10 cellular contexts compared by ENCODE assay signal in genomic region chr19:48867922-48868195, GRCh38. TPM values are rescaled to one million over a fixed set of nuclear protein-coding genes. Genes with fewer than 3 reads are reported as not detected.
DNase-seq lines count a peak whose midpoint lies in the region; ATAC-seq, FAIRE-seq and TF ChIP-seq lines count a peak whose summit lies in the region.
"Had no signal": no experiment of that assay in that cellular context is flagged by ENCODE, and none has a peak within 500 bp of the region (broad histone marks: within the 10 kb centered on the region; RNA-seq: fewer than 3 reads in every experiment).

No MANE protein-coding gene starts in this region.

- peak overlapping the region; percentile 68 for H3K27ac ChIP-seq in GM23248
- peak overlapping the region; percentile 71 to 83 for H3K27ac ChIP-seq in kidney (ENCODE audit: low read depth in 2 of 2, low read length in 2 of 2)
- H3K27ac ChIP-seq in small intestine (ENCODE audit: low read depth in 1 of 2, low read length in 1 of 2): peak overlapping the region in 1 of 2 donors; percentile 78
- H3K27ac ChIP-seq: VCaP had no signal

- H3K4me3 ChIP-seq in GM23248 (peak overlapping the region; percentile 69), astrocyte of the spinal cord (ENCODE audit: low read depth, low read length) (peak overlapping the region; percentile 37), kidney (ENCODE audit: low read length in 2 of 2) (peak overlapping the region; percentile 51 to 56), small intestine (ENCODE audit: low read depth in 1 of 2, low read length in 2 of 2) (no peak overlapping the region)

- no peak for TF ChIP-seq CTCF in astrocyte of the spinal cord (IDR thresholded peaks at IDR 0.05; ENCODE audit: low read depth, low read length)
- TF ChIP-seq CTCF in kidney (IDR thresholded peaks at IDR 0.05; ENCODE audit: borderline replicate concordance, extremely low read depth, insufficient read depth): no peak

- H3K36me3 ChIP-seq in GM23248 (ENCODE audit: low read depth) (no peaks in the 10 kb centered on the region), kidney (ENCODE audit: control insufficient read depth in 1 of 2, insufficient read depth in 2 of 2, low read length in 2 of 2) (no peaks in the 10 kb centered on the region), small intestine (ENCODE audit: control insufficient read depth in 2 of 2, insufficient read depth in 2 of 2, low read length in 2 of 2) (peaks cover 0 to 2% of the 10 kb centered on the region in 2 donors)

- in situ Hi-C loops in GM23248 (cut with MboI): no loop called here
- in situ Hi-C loops in astrocyte of the spinal cord (cut with HindIII; ENCODE audit: low sequenced_read_pairs): no loop called here

- ATAC-seq in GM18858 (IDR thresholded peaks at IDR 0.05; ENCODE audit: unreplicated experiment): no peak
- ATAC-seq in T-cell (replicated peaks in 1 of 4): no peak
- ATAC-seq in GM18505 (IDR thresholded peaks at IDR 0.05; ENCODE audit: unreplicated experiment): no peak

- FAIRE-seq in kidney (lab: Jason Lieb, UNC) (no peak), small intestine (lab: Jason Lieb, UNC) (no peak), RCC 7860 (lab: Jason Lieb, UNC) (no peak)

- H3K36me3 Mint-ChIP-seq in T-cell: peaks cover 1% of the 10 kb centered on the region

- H3K4me1 ChIP-seq in GM23248 (ENCODE audit: insufficient read depth): peaks cover 21% of the 10 kb centered on the region
- H3K4me1 ChIP-seq in kidney (ENCODE audit: control insufficient read depth in 1 of 2, insufficient read depth in 1 of 2, low read depth in 1 of 2, low read length in 2 of 2): peaks cover 0 to 2% of the 10 kb centered on the region in 2 donors
- no peaks in the 10 kb centered on the region for H3K4me1 ChIP-seq in small intestine (ENCODE audit: control insufficient read depth in 2 of 2, insufficient read depth in 1 of 2, low read depth in 1 of 2, low read length in 1 of 2)

- H3K27me3 ChIP-seq in GM23248 (replicated peaks; ENCODE audit: insufficient read depth): no peaks in the 10 kb centered on the region
- H3K27me3 ChIP-seq in small intestine (ENCODE audit: control insufficient read depth in 2 of 2, insufficient read depth in 2 of 2, low read length in 2 of 2): no peaks in the 10 kb centered on the region

- TF ChIP-seq POLR2A in GM18505 (IDR thresholded peaks at IDR 0.05; ENCODE audit: borderline replicate concordance, extremely low read depth, insufficient read depth, insufficient read length): no peak

- H3K27me3 Mint-ChIP-seq in T-cell: peaks cover 0 to 2% of the 10 kb centered on the region in 2 donors

- no peaks in the 10 kb centered on the region for H4K20me1 ChIP-seq in GM23248 (ENCODE audit: insufficient read depth)

- no peaks in the 10 kb centered on the region for H3K9me2 ChIP-seq in GM23248 (ENCODE audit: insufficient read depth)

- H2AFZ ChIP-seq in GM23248: peak overlapping the region; percentile 81

- no peak overlapping the region for H3K27ac Mint-ChIP-seq in T-cell

- peak overlapping the region; percentile 82 for H3K9ac ChIP-seq in GM23248
- H3K9ac ChIP-seq in kidney (ENCODE audit: low read length in 2 of 2): peak overlapping the region; percentile 26 to 66

- peaks cover 5% of the 10 kb centered on the region for H3F3A ChIP-seq in GM23248 (ENCODE audit: insufficient read depth)

- peaks cover 30% of the 10 kb centered on the region for H3K79me2 ChIP-seq in GM23248 (ENCODE audit: insufficient read depth)

- intact Hi-C loops in kidney (cut with DNase I): no loop called here

- WGBS in GM23248 (ENCODE audit: low coverage in 1 of 2, low lambda C conversion rate in 2 of 2, missing lambda C conversion rate in 2 of 2), 2 experiments: 3 to 4% methylated on average over 5 to 7 of the region's 7 CpGs
- 4 to 62% (median 33%) methylated on average over 6 to 7 of the region's 7 CpGs for WGBS in small intestine, 3 donors

- CTCF ChIA-PET in T-cell (lab: Charles Lee): no interaction called here

- H3K4me3 Mint-ChIP-seq in T-cell: no peak overlapping the region

- peak overlapping the region; percentile 79 for H3K4me2 ChIP-seq in GM23248 (ENCODE audit: unreplicated experiment)

- POLR2A ChIA-PET in T-cell (lab: Charles Lee): no interaction called here

- no peaks in the 10 kb centered on the region for H3K9me3 ChIP-seq in GM23248 (ENCODE audit: low read depth)
- no peaks in the 10 kb centered on the region for H3K9me3 ChIP-seq in kidney (ENCODE audit: control insufficient read depth in 1 of 2, low read length in 2 of 2)
- no peaks in the 10 kb centered on the region for H3K9me3 ChIP-seq in small intestine (ENCODE audit: control insufficient read depth, low read depth)

- DNase-seq in GM23248: no peak
- DNase-seq in astrocyte of the spinal cord (ENCODE audit: low read depth, low spot score): no peak
- no peak for DNase-seq in kidney
- DNase-seq in small intestine: peak; percentile 35
- DNase-seq in T-cell: no peak
- no peak for DNase-seq in RCC 7860 (ENCODE audit: low spot score)
- DNase-seq: NCI-H2171 treated with DMSO at 0.1 percent for 48 hours had no signal

- H3K9me3 Mint-ChIP-seq in T-cell: no peaks in the 10 kb centered on the region

- peaks cover 3 to 10% (median 6%) of the 10 kb centered on the region in 3 donors for H3K4me1 Mint-ChIP-seq in T-cell

RNA-seq across cellular contexts. Expression of gene PLEKHA4, which starts 0.6 kb away (rescaled TPM):
- 12.3 and 14.2 TPM in 2 replicates for total RNA-seq in GM23248 (2014; rRNA removed; shearing (Covaris generic))
- polyA plus RNA-seq in GM23248 (2016; fragmentation: Nextera tagmentation; extraction: Ambion mirVana) (16.6 and 19.4 TPM in 2 replicates), kidney (ENCODE audit: insufficient read depth, low read depth, low replicate concordance) (22.9 TPM), small intestine (10 to 100 TPM in 2 of 3 donors, 1 to 10 TPM in 1; 4.0 to 20.3 (median 17.3) TPM)
- total RNA-seq in kidney (79.1 TPM), T-cell (10 to 100 TPM in 1 of 5 donors, 1 to 10 TPM in 4; 2.7 to 11.8 (median 5.2) TPM)

RNA-seq across cellular contexts. Expression of gene PPP1R15A, which starts 4.4 kb away (rescaled TPM):
- 63.8 and 71.3 TPM in 2 replicates for total RNA-seq in GM23248 (2014; rRNA removed; shearing (Covaris generic))
- polyA plus RNA-seq in GM23248 (2016; fragmentation: Nextera tagmentation; extraction: Ambion mirVana) (78.9 and 83.0 TPM in 2 replicates), kidney (ENCODE audit: insufficient read depth, low read depth, low replicate concordance) (24.7 TPM), small intestine (10 to 100 TPM; 52.8 to 61.1 (median 60.1) TPM)
- total RNA-seq in kidney (45.1 TPM), T-cell (100 to 1,000 TPM in 2 of 5 donors, 10 to 100 TPM in 3; 74.4 to 713 (median 93.6) TPM)

RNA-seq across cellular contexts. Expression of gene TULP2, which starts 30.7 kb away (rescaled TPM):
- total RNA-seq in GM23248 (2014; rRNA removed; shearing (Covaris generic)): not detected in 2 replicates
- polyA plus RNA-seq in GM23248 (2016; fragmentation: Nextera tagmentation; extraction: Ambion mirVana) (not detected in 2 replicates), kidney (ENCODE audit: insufficient read depth, low read depth, low replicate concordance) (not detected), small intestine (under 1 TPM in 1 of 3 donors, not detected in 2; 0.10 TPM)
- total RNA-seq in kidney (not detected), T-cell (under 1 TPM in 1 of 5 donors, not detected in 4; 0.26 TPM)

RNA-seq across cellular contexts. Expression of gene HSD17B14, which starts 31.6 kb away (rescaled TPM):
- 2.6 and 3.9 TPM in 2 replicates for total RNA-seq in GM23248 (2014; rRNA removed; shearing (Covaris generic))
- 3.7 and 4.4 TPM in 2 replicates for polyA plus RNA-seq in GM23248 (2016; fragmentation: Nextera tagmentation; extraction: Ambion mirVana)
- 5.2 TPM for total RNA-seq in kidney
- polyA plus RNA-seq in kidney (ENCODE audit: insufficient read depth, low read depth, low replicate concordance): 141 TPM
- polyA plus RNA-seq in small intestine: 10 to 100 TPM in 1 of 3 donors, 1 to 10 TPM in 1, not detected in 1; 4.4 to 11.6 TPM
- 1 to 10 TPM in 2 of 5 donors, under 1 TPM in 2, not detected in 1; 0.58 to 2.1 (median 1.1) TPM for total RNA-seq in T-cell

RNA-seq across cellular contexts. Expression of gene NUCB1, which starts 32.3 kb away (rescaled TPM):
- total RNA-seq in GM23248 (2014; rRNA removed; shearing (Covaris generic)): 362 and 401 TPM in 2 replicates
- polyA plus RNA-seq in GM23248 (2016; fragmentation: Nextera tagmentation; extraction: Ambion mirVana) (412 and 438 TPM in 2 replicates), kidney (ENCODE audit: insufficient read depth, low read depth, low replicate concordance) (503 TPM), small intestine (100 to 1,000 TPM; 102 to 359 (median 178) TPM)
- total RNA-seq in kidney (265 TPM), T-cell (100 to 1,000 TPM; 122 to 177 (median 165) TPM)

Comparison
In these comparisons a context has a peak if more than half of its experiments do, and no peak if none do; other contexts are left out.
1. H3K4me3 ChIP-seq: peak in GM23248 (single experiment), astrocyte of the spinal cord (single experiment) and kidney (2 of 2); none in small intestine (0 of 2).